In the genomic region with DNA sequence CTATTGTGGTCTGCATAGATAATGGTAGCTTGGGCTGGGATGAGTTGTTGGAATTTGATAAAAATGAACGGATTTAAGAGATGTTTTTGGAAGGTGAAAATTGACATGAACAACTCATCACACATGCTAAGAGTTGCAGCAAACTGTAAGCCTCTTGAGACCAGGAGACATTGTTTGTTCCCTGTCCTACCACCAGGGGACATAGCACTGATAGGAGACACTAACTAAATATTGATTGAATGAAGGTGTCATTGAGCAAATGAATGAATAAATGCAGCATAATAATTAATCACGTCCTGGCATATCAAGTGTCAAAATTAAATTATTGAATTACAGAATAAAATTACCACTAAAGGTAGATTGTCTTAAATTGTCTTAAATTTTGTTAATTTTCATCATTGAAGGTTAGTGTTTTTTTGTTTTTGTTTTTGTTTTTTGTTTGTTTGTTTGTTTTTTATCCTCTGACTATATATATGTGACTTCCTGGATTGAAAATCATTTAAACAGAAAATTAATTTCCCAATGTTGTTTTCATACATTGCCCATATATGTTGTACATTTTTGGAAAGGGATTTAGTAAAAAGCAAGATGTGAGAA, we compare ENCODE assay signal across 8 cellular contexts.
DNase-seq lines count a peak whose midpoint lies in the region; ATAC-seq, FAIRE-seq and TF ChIP-seq lines count a peak whose summit lies in the region.

No MANE protein-coding gene starts in this region.

- intact Hi-C loops in gastrocnemius medialis (cut with DNase I; ENCODE audit: low total_unique reads) = no loop called here

- no peak for ATAC-seq in activated T-cell treated with anti-CD3 and anti-CD28 coated beads, Interleukin-2, amount 50 U/mL, for 72 hours (replicated peaks in 1 of 2)
- ATAC-seq in gastrocnemius medialis (no peak), HG02840 (IDR thresholded peaks at IDR 0.05; ENCODE audit: low FRiP score, unreplicated experiment) (no peak)

- no peaks in the 10 kb centered on the region for H3K27me3 ChIP-seq in gastrocnemius medialis

- no peaks in the 10 kb centered on the region for H3K36me3 Mint-ChIP-seq in activated T-cell treated with anti-CD3 and anti-CD28 coated beads, Interleukin-2, amount 50 U/mL, for 72 hours (ENCODE audit: insufficient read depth in 2 of 2)

- peak overlapping the region in 1 of 2 donors; percentile 6 for H3K4me3 Mint-ChIP-seq in activated T-cell treated with anti-CD3 and anti-CD28 coated beads, Interleukin-2, amount 50 U/mL, for 72 hours

- no peak overlapping the region for H3K4me3 ChIP-seq in gastrocnemius medialis

- no peaks in the 10 kb centered on the region for H3K27me3 Mint-ChIP-seq in activated T-cell treated with anti-CD3 and anti-CD28 coated beads, Interleukin-2, amount 50 U/mL, for 72 hours (ENCODE audit: low read depth)

- TF ChIP-seq CTCF in gastrocnemius medialis (IDR thresholded peaks at IDR 0.05 in 4 of 5, conservative IDR thresholded peaks at IDR 0.05 in 1 of 5) = peak in 3 of 5 experiments; percentile 39 to 48 (median 44)

- peak; percentile 14 to 16 for DNase-seq in activated T-cell treated with anti-CD3 and anti-CD28 coated beads, Interleukin-2, amount 50 U/mL, for 72 hours
- DNase-seq in activated T-cell treated with anti-CD3 and anti-CD28 coated beads, Interleukin-2, amount 50 U/mL, for 1 hour = no peak
- DNase-seq in NCI-H69 (lab: John Stamatoyannopoulos, UW) (peak; percentile 45), gastrocnemius medialis (peak in 1 of 2 donors; percentile 13), NCI-H128 (lab: John Stamatoyannopoulos, UW; ENCODE audit: unreplicated experiment) (no peak), GM03348 (ENCODE audit: low spot score) (no peak)

- in situ Hi-C loops in gastrocnemius medialis (cut with MboI; ENCODE audit: low sequenced_read_pairs in 4 of 4) = no loop called here

- peaks cover 21% of the 10 kb centered on the region for H3K4me1 Mint-ChIP-seq in activated T-cell treated with anti-CD3 and anti-CD28 coated beads, Interleukin-2, amount 50 U/mL, for 72 hours (ENCODE audit: low read depth)

- H3K9me3 Mint-ChIP-seq in activated T-cell treated with anti-CD3 and anti-CD28 coated beads, Interleukin-2, amount 50 U/mL, for 72 hours = peaks cover 0 to 4% of the 10 kb centered on the region in 2 donors

- no peak for TF ChIP-seq POLR2A in gastrocnemius medialis (IDR thresholded peaks at IDR 0.05)

- H3K27ac ChIP-seq in gastrocnemius medialis = no peak overlapping the region

- H3K9me3 ChIP-seq in gastrocnemius medialis = no peaks in the 10 kb centered on the region

- FAIRE-seq in endometrium (lab: Jason Lieb, UNC) = peak; percentile 91

- peak overlapping the region; percentile 12 for H3K27ac Mint-ChIP-seq in activated T-cell treated with anti-CD3 and anti-CD28 coated beads, Interleukin-2, amount 50 U/mL, for 72 hours

- no peaks in the 10 kb centered on the region for H3K36me3 ChIP-seq in gastrocnemius medialis

- H3K4me1 ChIP-seq in gastrocnemius medialis = no peaks in the 10 kb centered on the region

Comparison
In these comparisons a context has a peak if more than half of its experiments do, and no peak if none do; other contexts are left out.
1. DNase-seq: peak in activated T-cell treated with anti-CD3 and anti-CD28 coated beads, Interleukin-2, amount 50 U/mL, for 72 hours (2 of 2) and NCI-H69 (single experiment); none in activated T-cell treated with anti-CD3 and anti-CD28 coated beads, Interleukin-2, amount 50 U/mL, for 1 hour (single experiment), NCI-H128 (single experiment) and GM03348 (single experiment).